ENCODE assay signal across 18 cellular contexts in genomic region chr4:1642196-1642951, GRCh38. TPM values are rescaled to one million over a fixed set of nuclear protein-coding genes. Genes with fewer than 3 reads are reported as not detected.
A peak's percentile ranks its signal among the peaks of the same experiment; 100 is the strongest.
DNase-seq lines count a peak whose midpoint lies in the region; ATAC-seq, FAIRE-seq and TF ChIP-seq lines count a peak whose summit lies in the region.
"Had no signal": no experiment of that assay in that cellular context is flagged by ENCODE, and none has a peak within 500 bp of the region (broad histone marks: within the 10 kb centered on the region; RNA-seq: fewer than 3 reads in every experiment).

No MANE protein-coding gene starts in this region.

- H3K36me3 Mint-ChIP-seq in osteocyte (ENCODE audit: unreplicated experiment) = no peaks in the 10 kb centered on the region
- no peaks in the 10 kb centered on the region for H3K36me3 Mint-ChIP-seq in naive thymus-derived CD4-positive, alpha-beta T cell
- H3K36me3 Mint-ChIP-seq: CD4-positive, CD25-positive, alpha-beta regulatory T cell; CD8-positive, alpha-beta T cell had no signal

- no peaks in the 10 kb centered on the region for H3K9me3 Mint-ChIP-seq in osteocyte (ENCODE audit: unreplicated experiment)
- no peaks in the 10 kb centered on the region for H3K9me3 Mint-ChIP-seq in naive thymus-derived CD4-positive, alpha-beta T cell
- H3K9me3 Mint-ChIP-seq: CD4-positive, CD25-positive, alpha-beta regulatory T cell; CD8-positive, alpha-beta T cell; H9 had no signal

- DNase-seq in RWPE2 (ENCODE audit: low spot score) (peak; percentile 43), kidney (peak; percentile 70), osteocyte (ENCODE audit: extremely low spot score, unreplicated experiment) (peak; percentile 80), GDM1 (lab: John Stamatoyannopoulos, UW) (no peak)
- no peak for DNase-seq in activated CD4-positive, alpha-beta T cell treated with anti-CD3 and anti-CD28 coated beads for 1 hour
- no peak for DNase-seq in naive thymus-derived CD4-positive, alpha-beta T cell
- DNase-seq: Caco-2; CD4-positive, CD25-positive, alpha-beta regulatory T cell; CD8-positive, alpha-beta T cell; DMS153; DND-41; GM23248; H9 had no signal

- H3K9ac ChIP-seq in kidney (ENCODE audit: low read length in 2 of 2) = no peak overlapping the region
- H3K9ac ChIP-seq: GM23248 had no signal

- no peaks in the 10 kb centered on the region for H3K36me3 ChIP-seq in RWPE2 (ENCODE audit: low read depth)
- H3K36me3 ChIP-seq in kidney (ENCODE audit: control insufficient read depth in 1 of 2, insufficient read depth in 2 of 2, low read length in 2 of 2) = no peaks in the 10 kb centered on the region
- no peaks in the 10 kb centered on the region for H3K36me3 ChIP-seq in naive thymus-derived CD4-positive, alpha-beta T cell (ENCODE audit: control insufficient read depth in 2 of 3, insufficient read depth in 3 of 3, low read length in 3 of 3)

- no peak overlapping the region for H3K4me3 ChIP-seq in RWPE2 (ENCODE audit: severe bottlenecking)
- no peak overlapping the region for H3K4me3 ChIP-seq in kidney (ENCODE audit: low read length in 2 of 2)
- H3K4me3 ChIP-seq in naive thymus-derived CD4-positive, alpha-beta T cell (ENCODE audit: low read length) = no peak overlapping the region
- H3K4me3 ChIP-seq: GM12878, GM23248 had no signal

- no peak overlapping the region for H3K27ac ChIP-seq in RWPE2 (ENCODE audit: poor library complexity, severe bottlenecking)
- no peak overlapping the region for H3K27ac ChIP-seq in kidney (ENCODE audit: low read depth in 2 of 2, low read length in 2 of 2)
- no peak overlapping the region for H3K27ac ChIP-seq in naive thymus-derived CD4-positive, alpha-beta T cell (ENCODE audit: low read depth, low read length)
- H3K27ac ChIP-seq: C4-2B, GM23248 had no signal

- POLR2A ChIA-PET in naive thymus-derived CD4-positive, alpha-beta T cell (lab: Charles Lee) = no interaction called here

- no peak overlapping the region for H3K27ac Mint-ChIP-seq in osteocyte (ENCODE audit: unreplicated experiment)
- no peak overlapping the region for H3K27ac Mint-ChIP-seq in naive thymus-derived CD4-positive, alpha-beta T cell
- H3K27ac Mint-ChIP-seq: CD8-positive, alpha-beta T cell; H9 had no signal

- H3K27me3 Mint-ChIP-seq in osteocyte (ENCODE audit: unreplicated experiment) = no peaks in the 10 kb centered on the region
- H3K27me3 Mint-ChIP-seq in naive thymus-derived CD4-positive, alpha-beta T cell = no peaks in the 10 kb centered on the region
- H3K27me3 Mint-ChIP-seq: CD4-positive, CD25-positive, alpha-beta regulatory T cell had no signal

- H3K4me1 Mint-ChIP-seq in osteocyte (ENCODE audit: unreplicated experiment) = peaks cover 6% of the 10 kb centered on the region
- H3K4me1 Mint-ChIP-seq in naive thymus-derived CD4-positive, alpha-beta T cell = peaks cover 0 to under 1% (median under 1%) of the 10 kb centered on the region in 7 donors

- intact Hi-C loops in kidney (cut with DNase I) = no loop called here
- intact Hi-C loops in naive thymus-derived CD4-positive, alpha-beta T cell (cut with micrococcal nuclease) = no loop called here

- H3K4me3 Mint-ChIP-seq in osteocyte (ENCODE audit: unreplicated experiment) = no peak overlapping the region
- no peak overlapping the region for H3K4me3 Mint-ChIP-seq in naive thymus-derived CD4-positive, alpha-beta T cell
- H3K4me3 Mint-ChIP-seq: CD4-positive, CD25-positive, alpha-beta regulatory T cell; CD8-positive, alpha-beta T cell; H9 had no signal

- CTCF ChIA-PET in naive thymus-derived CD4-positive, alpha-beta T cell (lab: Charles Lee) = no interaction called here

- no peaks in the 10 kb centered on the region for H3K9me3 ChIP-seq in RWPE2 (ENCODE audit: severe bottlenecking)
- no peaks in the 10 kb centered on the region for H3K9me3 ChIP-seq in kidney (ENCODE audit: control insufficient read depth in 1 of 2, low read length in 2 of 2)
- no peaks in the 10 kb centered on the region for H3K9me3 ChIP-seq in naive thymus-derived CD4-positive, alpha-beta T cell (ENCODE audit: control insufficient read depth in 2 of 3, low read length in 3 of 3)
- H3K9me3 ChIP-seq: Caco-2 had no signal

- ATAC-seq in RWPE2 (ENCODE audit: low read depth) = no peak
- no peak for ATAC-seq in naive thymus-derived CD4-positive, alpha-beta T cell
- ATAC-seq: CD8-positive, alpha-beta T cell; GM12878; HCT116 had no signal

- H3K27me3 ChIP-seq in RWPE2 (ENCODE audit: insufficient read depth, poor library complexity, severe bottlenecking) = no peaks in the 10 kb centered on the region
- no peaks in the 10 kb centered on the region for H3K27me3 ChIP-seq in naive thymus-derived CD4-positive, alpha-beta T cell (ENCODE audit: control insufficient read depth in 2 of 2, insufficient read depth in 2 of 2, low read length in 2 of 2)

- H3K4me1 ChIP-seq in RWPE2 (ENCODE audit: insufficient read depth, poor library complexity, severe bottlenecking) (no peaks in the 10 kb centered on the region), kidney (ENCODE audit: control insufficient read depth in 1 of 2, insufficient read depth in 1 of 2, low read depth in 1 of 2, low read length in 2 of 2) (peaks cover 0 to 7% of the 10 kb centered on the region in 2 donors)
- H3K4me1 ChIP-seq in naive thymus-derived CD4-positive, alpha-beta T cell (ENCODE audit: control insufficient read depth in 2 of 2, insufficient read depth in 2 of 2, low read length in 2 of 2) = no peaks in the 10 kb centered on the region
- H3K4me1 ChIP-seq: Caco-2 had no signal

- TF ChIP-seq CTCF in RWPE2 (IDR thresholded peaks at IDR 0.05; ENCODE audit: poor library complexity, severe bottlenecking) = no peak
- TF ChIP-seq CTCF in kidney (IDR thresholded peaks at IDR 0.05; ENCODE audit: borderline replicate concordance, extremely low read depth, insufficient read depth) = no peak
- TF ChIP-seq CTCF in osteocyte (IDR thresholded peaks at IDR 0.05) = no peak

- FAIRE-seq in kidney (lab: Jason Lieb, UNC) = no peak
- FAIRE-seq: G401.6, GM12878, GM19239 had no signal

RNA-seq across cellular contexts. Expression of gene FAM53A, which starts 41.7 kb away (rescaled TPM):
- 2.9 TPM for total RNA-seq in kidney
- polyA plus RNA-seq in kidney (ENCODE audit: insufficient read depth, low read depth, low replicate concordance) = 1.2 TPM
- total RNA-seq in osteocyte = 6.2 and 9.5 TPM in 2 replicates
- total RNA-seq in naive thymus-derived CD4-positive, alpha-beta T cell = 1 to 10 TPM; 1.2 to 3.6 (median 1.4) TPM
- 1 to 10 TPM; 2.1 to 2.5 TPM for polyA plus RNA-seq in naive thymus-derived CD4-positive, alpha-beta T cell

Comparison
In these comparisons a context has a peak if more than half of its experiments do, and no peak if none do; other contexts are left out.
1. DNase-seq: peak in RWPE2 (single experiment), kidney (single experiment) and osteocyte (single experiment); none in GDM1 (single experiment), activated CD4-positive, alpha-beta T cell treated with anti-CD3 and anti-CD28 coated beads for 1 hour (single experiment) and naive thymus-derived CD4-positive, alpha-beta T cell (0 of 9).